ENCODE assay signal across 8 cellular contexts in genomic region chr4:8580321-8581093, GRCh38. TPM values are rescaled to one million over a fixed set of nuclear protein-coding genes. Genes with fewer than 3 reads are reported as not detected.
DNase-seq lines count a peak whose midpoint lies in the region; ATAC-seq, FAIRE-seq and TF ChIP-seq lines count a peak whose summit lies in the region.

GPR78 (plus strand) TSS chr4:8580392; CDS start chr4:8580983, 591 bp downstream.

- TF ChIP-seq EP300 in A549 (IDR thresholded peaks at IDR 0.05), result no peak

- TF ChIP-seq POLR2A in A549 (IDR thresholded peaks at IDR 0.05; ENCODE audit: low read length), result no peak

- peak in 1 of 2 experiments; percentile 33 for DNase-seq in A549 (ENCODE audit: low read depth in 1 of 2, low spot score in 1 of 2)
- peak; percentile 29 for DNase-seq in activated naive CD4-positive, alpha-beta T cell treated with anti-CD3 and anti-CD28 coated beads, Interleukin-2, amount 50 U/mL, for 16 hours
- DNase-seq in stimulated activated CD4-positive, alpha-beta T cell treated with anti-CD3 and anti-CD28 coated beads, Interleukin-4, amount 100 ng/mL, for 48 hours (ENCODE audit: low read depth in 2 of 2), result peak; percentile 16 to 47
- no peak for DNase-seq in NCI-H1436 treated with DMSO at 0.1 percent for 48 hours (lab: John Stamatoyannopoulos, UW)

- FAIRE-seq in A549 (lab: Jason Lieb, UNC), result no peak

- H3K36me3 ChIP-seq in HUES64 (ENCODE audit: insufficient read depth, low read length), result no peaks in the 10 kb centered on the region
- H3K36me3 ChIP-seq in iPS-20b (ENCODE audit: insufficient read depth, low read depth, low read length), result no peaks in the 10 kb centered on the region

- no peak within 1 kb of the TSS; the same call in 2 of the 3 replicates for H3K4me2 ChIP-seq in A549

- no peak for TF ChIP-seq CTCF in A549 (IDR thresholded peaks at IDR 0.05)

- H3K4me3 ChIP-seq in A549 (no peak within 1 kb of the TSS), HUES64 (ENCODE audit: low read length) (peak within 1 kb of the TSS; percentile 49), iPS-20b (ENCODE audit: low read length) (peak within 1 kb of the TSS; percentile 68)

- whole genome bisulfite sequencing in A549 (ENCODE audit: missing lambda C conversion rate), result 4% methylated on average over 13 of the region's 63 CpGs
- WGBS in HUES64, result under 1% methylated on average over 63 of the region's 63 CpGs

- H3K4me1 ChIP-seq in A549 (no peaks in the 10 kb centered on the region), HUES64 (ENCODE audit: insufficient read depth, low read length) (peaks cover 4% of the 10 kb centered on the region; the same call in 1 of the 2 replicates), iPS-20b (ENCODE audit: insufficient read depth, low read length) (peaks cover 15% of the 10 kb centered on the region)

- no peak within 1 kb of the TSS for H3K9ac ChIP-seq in HUES64 (ENCODE audit: low read depth, low read length)
- peak within 1 kb of the TSS; percentile 45; the same call in 1 of the 2 replicates for H3K9ac ChIP-seq in iPS-20b (ENCODE audit: low read depth, low read length)

- H3K27ac ChIP-seq in A549 (no peak within 1 kb of the TSS), HUES64 (ENCODE audit: low read depth, low read length) (no peak within 1 kb of the TSS; the same call in 1 of the 2 replicates), iPS-20b (ENCODE audit: low read length) (no peak within 1 kb of the TSS)

- TF ChIP-seq RAD21 in A549 (conservative IDR thresholded peaks at IDR 0.05 in 1 of 2, IDR thresholded peaks at IDR 0.05 in 1 of 2), result no peak

- H3K27me3 ChIP-seq in HUES64 (ENCODE audit: insufficient read depth, low read length) (peaks cover 61% of the 10 kb centered on the region), iPS-20b (ENCODE audit: insufficient read depth, low read length) (peaks cover 83% of the 10 kb centered on the region)

- H3K9me3 ChIP-seq in A549, result no peaks in the 10 kb centered on the region
- no peaks in the 10 kb centered on the region for H3K9me3 ChIP-seq in HUES64 (ENCODE audit: insufficient read depth, low read depth, low read length)
- H3K9me3 ChIP-seq in iPS-20b (ENCODE audit: insufficient read depth, low read depth, low read length), result no peaks in the 10 kb centered on the region

- CTCF ChIA-PET in A549 (lab: Yijun Ruan, JAX), result interaction anchor here (0.7 to 1.1 kb wide), 2 partner anchors 112 to 337 kb away, joined by 3 read pairs; no protein-coding TSS in a partner anchor

- ATAC-seq in A549 (peak; percentile 83 to 89), HG03139 (IDR thresholded peaks at IDR 0.05; ENCODE audit: unreplicated experiment) (no peak), GM19467 (IDR thresholded peaks at IDR 0.05; ENCODE audit: unreplicated experiment) (no peak)

- POLR2A ChIA-PET in A549 (lab: Yijun Ruan, JAX), result no interaction called here

TF ChIP-seq in A549, 52 proteins besides CTCF, POLR2A, EP300 and RAD21:
- TF ChIP-seq REST (IDR thresholded peaks at IDR 0.05) (peak; percentile 93), FOSL2 (IDR thresholded peaks at IDR 0.05) (no peak), FOSL2 (CRISPR knock-in tag; IDR thresholded peaks at IDR 0.05) (no peak)
TF ChIP-seq in A549: peak in this region for 1.

RNA-seq across cellular contexts. Expression of gene GPR78, which starts in this region (rescaled TPM):
- polyA plus RNA-seq in A549 (2011; rRNA removed) (not detected in 2 replicates), A549 (2017; fragmentation: RNase III; extraction: RNeasy Plus Mini Kit Qiagen cat#74134 plus additional on column Dnase treatment) (0.09 to 0.18 TPM (median 0.17 TPM) in 3 replicates)
- polyA plus RNA-seq in A549 (2012; cell fraction: cytosol; rRNA removed), result 0.01 and 0.09 TPM in 2 replicates
- 0.55 and 0.59 TPM in 2 replicates for polyA plus RNA-seq in A549 (2012; cell fraction: nucleus; rRNA removed)
- polyA minus RNA-seq in A549 (2011; rRNA and poly(A)+ RNA removed), result not detected in 2 replicates
- 0.35 TPM for polyA plus RNA-seq in HUES64 (2013, experiment 1 of 2)
- 0.70 TPM for polyA plus RNA-seq in HUES64 (2013, experiment 2 of 2)

Comparison
In these comparisons a context has a peak if more than half of its experiments do, and no peak if none do; other contexts are left out.
1. Peak in ATAC-seq in A549; RNA of the gene not detected or under 1 TPM.